28 cellular contexts compared by ENCODE assay signal in genomic region chr16:9911231-9911630, GRCh38.
"Had no signal": no experiment of that assay in that cellular context is flagged by ENCODE, and none has a peak within 500 bp of the region (broad histone marks: within the 10 kb centered on the region; RNA-seq: fewer than 3 reads in every experiment).

No MANE protein-coding gene starts in this region.

- H3K4me1 ChIP-seq: colonic mucosa, esophagus squamous epithelium, foreskin keratinocyte, gastrocnemius medialis had no signal

- H3K9me3 ChIP-seq: colonic mucosa, esophagus muscularis mucosa, esophagus squamous epithelium, gastrocnemius medialis, gastroesophageal sphincter, heart left ventricle, heart right ventricle had no signal

- H3K27me3 ChIP-seq: colonic mucosa, dorsolateral prefrontal cortex, esophagus muscularis mucosa, esophagus squamous epithelium, foreskin keratinocyte, gastrocnemius medialis, gastroesophageal sphincter, heart left ventricle, heart right ventricle had no signal

- ATAC-seq: effector memory CD8-positive, alpha-beta T cell; esophagus mucosa; foreskin keratinocyte; gastrocnemius medialis; gastroesophageal sphincter; heart left ventricle; heart right ventricle had no signal

- DNase-seq: colonic mucosa; cortex of kidney; dermis blood vessel endothelial cell; dorsolateral prefrontal cortex; effector CD4-positive, alpha-beta T cell; effector CD8-positive, alpha-beta T cell; effector memory CD4-positive, alpha-beta T cell; effector memory CD8-positive, alpha-beta T cell; endodermal cell; erythroblast; esophagus squamous epithelium; foreskin fibroblast; foreskin keratinocyte; foreskin melanocyte; gastrocnemius medialis; glutamatergic neuron; head of caudate nucleus; heart left ventricle; heart right ventricle had no signal

- H3K4me3 ChIP-seq: colonic mucosa, coronary artery, dorsolateral prefrontal cortex, esophagus muscularis mucosa, esophagus squamous epithelium, gastrocnemius medialis, gastroesophageal sphincter, heart left ventricle, heart right ventricle had no signal

- H3K36me3 ChIP-seq: colonic mucosa, esophagus muscularis mucosa, esophagus squamous epithelium, gastrocnemius medialis, gastroesophageal sphincter, heart left ventricle, heart right ventricle had no signal

- H3K27ac ChIP-seq: colonic mucosa, coronary artery, epithelial cell of prostate, esophagus muscularis mucosa, esophagus squamous epithelium, foreskin keratinocyte, gastrocnemius medialis, gastroesophageal sphincter, heart left ventricle, heart right ventricle had no signal

- FAIRE-seq: colon, endometrium, endothelial cell of umbilical vein, frontal cortex had no signal
